ENCODE assay signal across 12 cellular contexts in the genomic region with DNA sequence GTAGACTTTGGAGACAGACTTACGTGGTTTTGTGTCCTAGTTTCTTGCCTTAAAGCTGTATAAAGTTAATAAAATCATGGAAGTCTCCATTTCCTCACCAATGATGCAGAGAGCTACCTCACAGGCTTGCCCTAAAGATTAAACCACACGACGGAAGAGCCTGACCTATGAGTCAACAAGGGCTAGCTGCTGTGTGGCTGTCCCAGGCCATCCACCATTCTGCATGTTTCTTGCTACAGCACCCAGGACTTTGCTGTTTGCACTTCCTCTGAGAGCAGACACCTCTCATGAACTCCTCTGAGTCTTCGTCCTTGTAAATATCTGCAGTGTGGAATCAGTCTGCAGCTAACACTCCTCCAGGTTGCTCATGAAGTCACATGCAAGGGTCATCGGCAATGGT.
DNase-seq lines count a peak whose midpoint lies in the region; ATAC-seq and TF ChIP-seq lines count a peak whose summit lies in the region.
"Had no signal": no experiment of that assay in that cellular context is flagged by ENCODE, and none has a peak within 500 bp of the region (broad histone marks: within the 10 kb centered on the region; RNA-seq: fewer than 3 reads in every experiment).

No MANE protein-coding gene starts in this region.

- H3K27ac Mint-ChIP-seq in natural killer cell treated with Interleukin-12 subunit alpha and Interleukin-12 subunit beta and Interleukin-15 and Interleukin-18, amount 100 ng/mL, for 72 hours = peak overlapping the region in 1 of 2 donors; percentile 12

- H3K4me3 Mint-ChIP-seq in natural killer cell treated with Interleukin-12 subunit alpha and Interleukin-12 subunit beta and Interleukin-15 and Interleukin-18, amount 100 ng/mL, for 72 hours = no peak overlapping the region

- H3K36me3 ChIP-seq in adipocyte (ENCODE audit: control insufficient read depth, insufficient read depth, low read length, severe bottlenecking) = no peaks in the 10 kb centered on the region
- H3K36me3 ChIP-seq in ovary = no peaks in the 10 kb centered on the region
- H3K36me3 ChIP-seq: transverse colon had no signal

- ATAC-seq in natural killer cell treated with Interleukin-12 subunit alpha and Interleukin-12 subunit beta and Interleukin-15 and Interleukin-18, amount 100 ng/mL, for 72 hours = peak; percentile 71 to 72
- ATAC-seq in GM19351 (IDR thresholded peaks at IDR 0.05; ENCODE audit: unreplicated experiment) (no peak), HG03139 (IDR thresholded peaks at IDR 0.05; ENCODE audit: unreplicated experiment) (no peak)

- no peaks in the 10 kb centered on the region for H3K27me3 ChIP-seq in adipocyte (replicated peaks; ENCODE audit: control insufficient read depth, insufficient read depth, low read length)
- no peaks in the 10 kb centered on the region for H3K27me3 ChIP-seq in ovary
- H3K27me3 ChIP-seq: transverse colon had no signal

- TF ChIP-seq POLR2A in NB4 (IDR thresholded peaks at IDR 0.05; ENCODE audit: extremely low read depth, insufficient read length) (no peak), ovary (IDR thresholded peaks at IDR 0.05) (no peak)

- no peak overlapping the region for H3K9ac ChIP-seq in adipocyte (ENCODE audit: low read length)

- H3K9me3 Mint-ChIP-seq in natural killer cell treated with Interleukin-12 subunit alpha and Interleukin-12 subunit beta and Interleukin-15 and Interleukin-18, amount 100 ng/mL, for 72 hours = no peaks in the 10 kb centered on the region

- H3K4me3 ChIP-seq in NB4 (ENCODE audit: low read depth, low read length) = no peak overlapping the region
- H3K4me3 ChIP-seq in adipocyte (ENCODE audit: low read length) = no peak overlapping the region
- H3K4me3 ChIP-seq in ovary = no peak overlapping the region
- H3K4me3 ChIP-seq: transverse colon had no signal

- TF ChIP-seq EP300 in ovary (IDR thresholded peaks at IDR 0.05) = no peak

- intact Hi-C loops in ovary (cut with DNase I) = no loop called here

- H3K27ac ChIP-seq in ovary = no peak overlapping the region
- H3K27ac ChIP-seq: 22Rv1, transverse colon had no signal

- H3K27me3 Mint-ChIP-seq in natural killer cell treated with Interleukin-12 subunit alpha and Interleukin-12 subunit beta and Interleukin-15 and Interleukin-18, amount 100 ng/mL, for 72 hours = no peaks in the 10 kb centered on the region

- 57 to 59% (median 58%) methylated on average over 5 of the region's 5 CpGs for WGBS in ovary, 3 donors

- H3K9me3 ChIP-seq in adipocyte (ENCODE audit: control insufficient read depth, low read length) = no peaks in the 10 kb centered on the region
- H3K9me3 ChIP-seq in ovary = no peaks in the 10 kb centered on the region
- H3K9me3 ChIP-seq: transverse colon had no signal

- peak; percentile 8 for DNase-seq in NOMO-1 treated with DMSO at 0.1 percent for 48 hours (lab: John Stamatoyannopoulos, UW; ENCODE audit: unreplicated experiment)
- no peak for DNase-seq in NOMO-1 treated with dmso at 0.1 percent for 144 hours (lab: John Stamatoyannopoulos, UW; ENCODE audit: unreplicated experiment)
- peak; percentile 91 for DNase-seq in NB4 (ENCODE audit: low read depth)
- peak; percentile 39 for DNase-seq in adipocyte (ENCODE audit: low read depth)
- DNase-seq in natural killer cell treated with Interleukin-12 subunit alpha and Interleukin-12 subunit beta and Interleukin-15 and Interleukin-18, amount 100 ng/mL, for 72 hours (ENCODE audit: low spot score) = no peak
- no peak for DNase-seq in ovary
- DNase-seq: mesendoderm, NCI-H1417 treated with DMSO at 0.1 percent for 48 hours, transverse colon had no signal

- H3K4me1 Mint-ChIP-seq in natural killer cell treated with Interleukin-12 subunit alpha and Interleukin-12 subunit beta and Interleukin-15 and Interleukin-18, amount 100 ng/mL, for 72 hours (ENCODE audit: low read depth in 2 of 2) = peaks cover 16 to 20% of the 10 kb centered on the region in 2 donors

- no peaks in the 10 kb centered on the region for H3K36me3 Mint-ChIP-seq in natural killer cell treated with Interleukin-12 subunit alpha and Interleukin-12 subunit beta and Interleukin-15 and Interleukin-18, amount 100 ng/mL, for 72 hours

- TF ChIP-seq CTCF in NB4 (IDR thresholded peaks at IDR 0.05; ENCODE audit: low read depth, low read length) (no peak), ovary (IDR thresholded peaks at IDR 0.05) (no peak)

- H3K4me1 ChIP-seq in adipocyte (ENCODE audit: control insufficient read depth, insufficient read depth, low read length) = peaks cover 13% of the 10 kb centered on the region
- peaks cover 5% of the 10 kb centered on the region for H3K4me1 ChIP-seq in ovary (ENCODE audit: insufficient read depth)

Comparison
In these comparisons a context has a peak if more than half of its experiments do, and no peak if none do; other contexts are left out.
1. DNase-seq: peak in NOMO-1 treated with DMSO at 0.1 percent for 48 hours (single experiment), NB4 (single experiment) and adipocyte (single experiment); none in NOMO-1 treated with dmso at 0.1 percent for 144 hours (single experiment), natural killer cell treated with Interleukin-12 subunit alpha and Interleukin-12 subunit beta and Interleukin-15 and Interleukin-18, amount 100 ng/mL, for 72 hours (single experiment) and ovary (0 of 5).
2. ATAC-seq: peak in natural killer cell treated with Interleukin-12 subunit alpha and Interleukin-12 subunit beta and Interleukin-15 and Interleukin-18, amount 100 ng/mL, for 72 hours (2 of 2); none in GM19351 (single experiment) and HG03139 (single experiment).